ENCODE assay signal across 8 cellular contexts in the genomic region with DNA sequence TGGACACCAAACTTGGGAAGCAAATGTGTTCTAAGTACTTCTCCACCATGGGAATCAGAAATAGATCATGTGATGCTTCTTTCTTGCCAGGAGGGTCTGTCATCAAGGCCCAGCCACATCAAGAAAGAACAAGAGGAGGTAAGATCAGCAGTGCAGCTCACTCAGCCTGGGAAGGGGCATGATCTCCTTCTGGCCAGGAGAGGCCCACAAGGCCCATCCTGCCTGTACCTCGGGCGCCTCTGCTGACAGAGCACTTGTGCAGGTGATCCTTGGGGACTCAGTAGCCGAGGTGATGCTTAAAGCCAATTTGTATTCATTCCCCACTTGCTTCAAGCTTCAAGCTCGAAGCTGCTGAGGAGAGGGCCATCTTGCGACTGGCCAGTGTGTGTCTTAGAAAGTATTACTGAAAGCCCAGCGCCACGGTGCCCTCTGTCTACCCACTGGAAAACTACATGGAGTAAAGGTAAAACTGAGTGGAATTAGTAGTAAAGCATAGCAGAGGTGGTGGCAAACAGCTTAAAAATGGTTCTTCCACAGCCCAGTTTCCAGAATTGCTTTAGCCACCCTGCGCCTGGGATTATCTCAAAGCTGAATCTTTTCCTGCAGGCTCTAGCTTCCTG. TPM values are rescaled to one million over a fixed set of nuclear protein-coding genes. Genes with fewer than 3 reads are reported as not detected.
DNase-seq lines count a peak whose midpoint lies in the region; ATAC-seq and TF ChIP-seq lines count a peak whose summit lies in the region.

No MANE protein-coding gene starts in this region.

- no peaks in the 10 kb centered on the region for H3K9me3 Mint-ChIP-seq in neural crest cell

- H3K4me3 ChIP-seq in DND-41 (ENCODE audit: low read depth in 1 of 2, low read length in 2 of 2) (no peak overlapping the region), dorsolateral prefrontal cortex (no peak overlapping the region)

- peak; percentile 30; the same call in 1 of the 3 replicates for ATAC-seq in DND-41 (ENCODE audit: insufficient read depth, low read depth)
- no peak for ATAC-seq in HG02973 (IDR thresholded peaks at IDR 0.05; ENCODE audit: unreplicated experiment)

- H3K36me3 Mint-ChIP-seq in neural crest cell (ENCODE audit: low read depth), result peaks cover 24% of the 10 kb centered on the region

- H3K4me3 Mint-ChIP-seq in neural crest cell, result peak overlapping the region; percentile 57

- peak overlapping the region; percentile 62 for H3K27ac Mint-ChIP-seq in neural crest cell (ENCODE audit: unreplicated experiment)

- H3K36me3 ChIP-seq in DND-41 (ENCODE audit: insufficient read depth, low read length), result peaks cover 27% of the 10 kb centered on the region

- no peak overlapping the region for H3K4me2 ChIP-seq in DND-41 (ENCODE audit: insufficient read depth, low read length)

- H3K4me1 Mint-ChIP-seq in neural crest cell, result peaks cover 51% of the 10 kb centered on the region

- DNase-seq in DND-41, result no peak
- peak; percentile 23 for DNase-seq in NCI-H1105 treated with DMSO at 0.1 percent for 48 hours (lab: John Stamatoyannopoulos, UW)
- peak in 8 of 10 donors; percentile 55 to 83 (median 76) for DNase-seq in dorsolateral prefrontal cortex
- peak; percentile 19 for DNase-seq in neural crest cell (ENCODE audit: low read depth, low spot score)
- DNase-seq in NCI-H510A (lab: John Stamatoyannopoulos, UW), result no peak
- DNase-seq in activated CD8-positive, alpha-beta memory T cell treated with anti-CD3 and anti-CD28 coated beads, Interleukin-2, amount 50 U/mL, for 48 hours, result no peak
- DNase-seq in effector CD8-positive, alpha-beta T cell (lab: John Stamatoyannopoulos, UW), result no peak

- H4K20me1 ChIP-seq in DND-41 (ENCODE audit: insufficient read depth, low read length), result no peaks in the 10 kb centered on the region

- H3K27me3 ChIP-seq in DND-41 (ENCODE audit: insufficient read depth, low read length, poor library complexity) (no peaks in the 10 kb centered on the region), dorsolateral prefrontal cortex (no peaks in the 10 kb centered on the region)

- H3K9ac ChIP-seq in DND-41 (ENCODE audit: low read depth, low read length), result no peak overlapping the region

- peaks cover 7% of the 10 kb centered on the region for H3K27me3 Mint-ChIP-seq in neural crest cell (ENCODE audit: low read depth)

- H2AFZ ChIP-seq in DND-41 (ENCODE audit: low read depth, low read length), result no peak overlapping the region

- H3K79me2 ChIP-seq in DND-41 (ENCODE audit: insufficient read depth, low read length), result 0 out of 2 replicates have a peak, but pooled peaks cover 3% of the 10 kb centered on the region

- TF ChIP-seq CTCF in DND-41 (IDR thresholded peaks at IDR 0.05; ENCODE audit: borderline replicate concordance, extremely low read depth, low read length, poor library complexity, severe bottlenecking) (peak; percentile 59), dorsolateral prefrontal cortex (IDR thresholded peaks at IDR 0.05 in 54 of 56, conservative IDR thresholded peaks at IDR 0.05 in 2 of 56; ENCODE audit: low read depth in 1 of 56, partially characterized antibody in 56 of 56) (peak; percentile 21 to 84 (median 68)), neural crest cell (conservative IDR thresholded peaks at IDR 0.05) (peak; percentile 42)

- H3K27ac ChIP-seq in DND-41 (ENCODE audit: low read length), result peak overlapping the region; percentile 52
- peak overlapping the region; percentile 15 to 97 (median 91) for H3K27ac ChIP-seq in dorsolateral prefrontal cortex

- H3K4me1 ChIP-seq in DND-41 (ENCODE audit: insufficient read depth, low read length), result peaks cover 63% of the 10 kb centered on the region

- intact Hi-C loops in dorsolateral prefrontal cortex (cut with DNase I), result loop anchor here in 1 of 2 donors (1.0 to 5.0 kb wide), 4 partner anchors 11 to 117 kb away; partner anchors contain the start of genes NID2 and RTRAF

- H3K9me3 ChIP-seq in DND-41 (ENCODE audit: insufficient read depth, low read length, severe bottlenecking), result no peaks in the 10 kb centered on the region

RNA-seq across cellular contexts. Expression of gene RTRAF, which starts 26.2 kb away (rescaled TPM):
- total RNA-seq in dorsolateral prefrontal cortex (10 to 100 TPM; 37.8 to 99.0 (median 69.0) TPM), neural crest cell (309 and 315 TPM in 2 replicates)

RNA-seq across cellular contexts. Expression of gene NID2, which starts 53.3 kb away (rescaled TPM):
- 10 to 100 TPM in 1 of 120 experiments, 1 to 10 TPM in 119; 1.7 to 12.5 (median 4.5) TPM for total RNA-seq in dorsolateral prefrontal cortex
- 41.6 and 42.5 TPM in 2 replicates for total RNA-seq in neural crest cell

Comparison
In these comparisons a context has a peak if more than half of its experiments do, and no peak if none do; other contexts are left out.
1. DNase-seq: peak in NCI-H1105 treated with DMSO at 0.1 percent for 48 hours (single experiment), dorsolateral prefrontal cortex (8 of 10) and neural crest cell (single experiment); none in DND-41 (single experiment), NCI-H510A (single experiment), activated CD8-positive, alpha-beta memory T cell treated with anti-CD3 and anti-CD28 coated beads, Interleukin-2, amount 50 U/mL, for 48 hours (single experiment) and effector CD8-positive, alpha-beta T cell (single experiment).
2. Peak in every context shown above with its lines, with median percentiles within 50 percentile points of each other: CTCF ChIP-seq.